Comparison of ENCODE assay signal across 8 cellular contexts in the genomic region with DNA sequence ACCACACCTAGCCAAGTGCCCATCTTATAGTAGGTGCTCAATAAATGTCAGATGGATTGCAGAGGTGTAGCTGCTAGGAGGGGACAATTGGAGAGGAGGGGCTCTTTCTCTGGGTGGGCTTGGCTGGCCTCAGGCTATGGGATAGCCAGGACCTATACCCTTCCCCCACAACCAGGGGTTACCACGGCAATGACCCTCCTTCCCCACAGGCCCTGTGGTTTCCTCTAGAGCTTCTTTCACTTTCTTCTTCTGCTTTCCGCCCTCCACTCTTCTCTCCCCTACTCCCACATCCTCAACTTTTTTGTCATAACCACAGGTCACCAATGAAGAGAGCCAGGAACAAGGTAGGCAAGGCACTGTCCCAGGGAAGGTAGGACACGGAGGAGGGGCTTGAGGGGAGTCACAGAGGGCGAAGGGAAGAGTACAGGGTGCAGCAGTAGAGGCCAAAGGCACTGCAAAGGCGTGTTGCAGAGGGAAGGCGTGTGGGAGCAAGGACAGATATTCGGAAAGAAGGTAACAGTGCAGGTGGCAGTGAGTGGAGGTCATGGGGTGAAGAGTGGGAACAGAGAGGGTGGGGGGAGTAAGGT. TPM values are rescaled to one million over a fixed set of nuclear protein-coding genes. Genes with fewer than 3 reads are reported as not detected.
DNase-seq lines count a peak whose midpoint lies in the region; ATAC-seq and TF ChIP-seq lines count a peak whose summit lies in the region.

No MANE protein-coding gene starts in this region.

- H3K9me3 Mint-ChIP-seq in activated T-cell treated with anti-CD3 and anti-CD28 coated beads, Interleukin-2, amount 50 U/mL, for 24 hours: no peaks in the 10 kb centered on the region
- no peaks in the 10 kb centered on the region for H3K9me3 Mint-ChIP-seq in activated T-helper 17 cell treated with anti-CD3 and anti-CD28 coated beads, Interleukin-2, amount 50 U/mL, for 72 hours

- H3K27ac Mint-ChIP-seq in activated T-cell treated with anti-CD3 and anti-CD28 coated beads, Interleukin-2, amount 50 U/mL, for 24 hours: peak overlapping the region; percentile 86
- peak overlapping the region; percentile 79 for H3K27ac Mint-ChIP-seq in activated T-helper 17 cell treated with anti-CD3 and anti-CD28 coated beads, Interleukin-2, amount 50 U/mL, for 72 hours

- peaks cover 33 to 42% (median 42%) of the 10 kb centered on the region in 4 donors for H3K36me3 ChIP-seq in stomach

- H3K27ac ChIP-seq in stomach (peak overlapping the region in 3 of 5 donors; percentile 12 to 62 (median 24)), dorsolateral prefrontal cortex (no peak overlapping the region)

- H3K4me3 Mint-ChIP-seq in activated T-cell treated with anti-CD3 and anti-CD28 coated beads, Interleukin-2, amount 50 U/mL, for 24 hours: peak overlapping the region; percentile 64
- H3K4me3 Mint-ChIP-seq in activated T-helper 17 cell treated with anti-CD3 and anti-CD28 coated beads, Interleukin-2, amount 50 U/mL, for 72 hours: peak overlapping the region; percentile 93

- ATAC-seq in HG03571 (IDR thresholded peaks at IDR 0.05; ENCODE audit: unreplicated experiment) (peak; percentile 38), GM18873 (IDR thresholded peaks at IDR 0.05; ENCODE audit: low FRiP score, unreplicated experiment) (no peak)
- peak; percentile 45 for ATAC-seq in activated T-helper 17 cell treated with anti-CD3 and anti-CD28 coated beads, Interleukin-2, amount 50 U/mL, for 72 hours (replicated peaks)

- peaks cover 85% of the 10 kb centered on the region for H3K4me1 Mint-ChIP-seq in activated T-cell treated with anti-CD3 and anti-CD28 coated beads, Interleukin-2, amount 50 U/mL, for 24 hours (ENCODE audit: low read depth)
- H3K4me1 Mint-ChIP-seq in activated T-helper 17 cell treated with anti-CD3 and anti-CD28 coated beads, Interleukin-2, amount 50 U/mL, for 72 hours: peaks cover 48% of the 10 kb centered on the region

- intact Hi-C loops in stomach (cut with DNase I; ENCODE audit: low total_unique reads): no loop called here
- intact Hi-C loops in dorsolateral prefrontal cortex (cut with DNase I): loop anchor here in 1 of 2 donors (1.0 kb wide), 1 partner anchor 75 kb away; no protein-coding TSS in a partner anchor

- no peak for TF ChIP-seq POLR2A in stomach (IDR thresholded peaks at IDR 0.05)

- no peaks in the 10 kb centered on the region for H3K9me3 ChIP-seq in stomach

- no peak for TF ChIP-seq EP300 in stomach (IDR thresholded peaks at IDR 0.05)

- no peak for TF ChIP-seq CTCF in stomach (IDR thresholded peaks at IDR 0.05)
- TF ChIP-seq CTCF in dorsolateral prefrontal cortex (IDR thresholded peaks at IDR 0.05 in 54 of 56, conservative IDR thresholded peaks at IDR 0.05 in 2 of 56; ENCODE audit: low read depth in 1 of 56, partially characterized antibody in 56 of 56): no peak

- 44 to 69% (median 62%) methylated on average over 7 of the region's 7 CpGs for WGBS in stomach, 5 donors

- H3K27me3 ChIP-seq in stomach: no peaks in the 10 kb centered on the region
- H3K27me3 ChIP-seq in dorsolateral prefrontal cortex: no peaks in the 10 kb centered on the region

- DNase-seq in activated T-cell treated with anti-CD3 and anti-CD28 coated beads, Interleukin-2, amount 50 U/mL, for 24 hours: peak; percentile 58
- DNase-seq in activated T-cell treated with anti-CD3 and anti-CD28 coated beads, Interleukin-2, amount 50 U/mL, for 1 hour: no peak
- DNase-seq in stomach (no peak), dorsolateral prefrontal cortex (no peak), SW480 (ENCODE audit: low spot score) (no peak)

- H3K4me3 ChIP-seq in stomach: peak overlapping the region in 1 of 4 donors; percentile 10
- peak overlapping the region in 5 of 59 donors; percentile 13 to 34 (median 21) for H3K4me3 ChIP-seq in dorsolateral prefrontal cortex

- H3K36me3 Mint-ChIP-seq in activated T-cell treated with anti-CD3 and anti-CD28 coated beads, Interleukin-2, amount 50 U/mL, for 24 hours (ENCODE audit: low read depth): peaks cover 66% of the 10 kb centered on the region
- peaks cover 59% of the 10 kb centered on the region for H3K36me3 Mint-ChIP-seq in activated T-helper 17 cell treated with anti-CD3 and anti-CD28 coated beads, Interleukin-2, amount 50 U/mL, for 72 hours (ENCODE audit: low read depth)

- no peaks in the 10 kb centered on the region for H3K27me3 Mint-ChIP-seq in activated T-cell treated with anti-CD3 and anti-CD28 coated beads, Interleukin-2, amount 50 U/mL, for 24 hours
- no peaks in the 10 kb centered on the region for H3K27me3 Mint-ChIP-seq in activated T-helper 17 cell treated with anti-CD3 and anti-CD28 coated beads, Interleukin-2, amount 50 U/mL, for 72 hours

- H3K4me1 ChIP-seq in stomach: peaks cover 0 to 42% (median 24%) of the 10 kb centered on the region in 4 donors

RNA-seq across cellular contexts. Expression of a gene that starts 1.9 kb away (rescaled TPM):
- 100 to 1,000 TPM; 183 to 187 TPM for total RNA-seq in activated T-helper 17 cell treated with anti-CD3 and anti-CD28 coated beads, Interleukin-2, amount 50 U/mL, for 72 hours
- 10 to 100 TPM in 1 of 5 donors, 1 to 10 TPM in 2, not detected in 2; 4.6 to 29.5 (median 5.7) TPM for total RNA-seq in stomach
- polyA plus RNA-seq in stomach: 1 to 10 TPM in 2 of 3 donors, under 1 TPM in 1; 0.56 to 3.8 (median 1.7) TPM
- total RNA-seq in dorsolateral prefrontal cortex: 1 to 10 TPM in 98 of 120 experiments, under 1 TPM in 20, not detected in 2; 0.43 to 4.9 (median 1.5) TPM

RNA-seq across cellular contexts. Expression of a gene that starts 23.0 kb away (rescaled TPM):
- total RNA-seq in activated T-helper 17 cell treated with anti-CD3 and anti-CD28 coated beads, Interleukin-2, amount 50 U/mL, for 72 hours: 10 to 100 TPM; 28.5 to 58.3 TPM
- 10 to 100 TPM in 2 of 5 donors, 1 to 10 TPM in 3; 2.0 to 26.5 (median 9.5) TPM for total RNA-seq in stomach
- polyA plus RNA-seq in stomach: 10 to 100 TPM in 1 of 3 donors, 1 to 10 TPM in 2; 4.9 to 37.7 (median 9.6) TPM
- 10 to 100 TPM in 100 of 120 experiments, 1 to 10 TPM in 20; 5.6 to 27.3 (median 13.3) TPM for total RNA-seq in dorsolateral prefrontal cortex

RNA-seq across cellular contexts. Expression of a gene that starts 28.2 kb away (rescaled TPM):
- total RNA-seq in activated T-helper 17 cell treated with anti-CD3 and anti-CD28 coated beads, Interleukin-2, amount 50 U/mL, for 72 hours: 10 to 100 TPM; 29.8 to 43.5 TPM
- 100 to 1,000 TPM in 2 of 5 donors, 10 to 100 TPM in 3; 30.3 to 334 (median 38.9) TPM for total RNA-seq in stomach
- 10 to 100 TPM in 1 of 3 donors, 1 to 10 TPM in 2; 4.6 to 52.6 (median 5.7) TPM for polyA plus RNA-seq in stomach
- total RNA-seq in dorsolateral prefrontal cortex: 10 to 100 TPM; 28.2 to 90.7 (median 62.4) TPM

RNA-seq across cellular contexts. Expression of a gene that starts 28.4 kb away (rescaled TPM):
- 10 to 100 TPM; 41.8 to 42.3 TPM for total RNA-seq in activated T-helper 17 cell treated with anti-CD3 and anti-CD28 coated beads, Interleukin-2, amount 50 U/mL, for 72 hours
- total RNA-seq in stomach (10 to 100 TPM in 3 of 5 donors, 1 to 10 TPM in 2; 4.1 to 37.5 (median 10.3) TPM), dorsolateral prefrontal cortex (10 to 100 TPM; 29.1 to 79.4 (median 48.6) TPM)
- 1 to 10 TPM; 4.0 to 4.9 (median 4.1) TPM for polyA plus RNA-seq in stomach

RNA-seq across cellular contexts. Expression of a gene that starts 59.1 kb away (rescaled TPM):
- 10 to 100 TPM; 80.1 to 92.1 TPM for total RNA-seq in activated T-helper 17 cell treated with anti-CD3 and anti-CD28 coated beads, Interleukin-2, amount 50 U/mL, for 72 hours
- total RNA-seq in stomach: 10 to 100 TPM in 1 of 5 donors, 1 to 10 TPM in 4; 3.3 to 43.2 (median 6.6) TPM
- 10 to 100 TPM in 1 of 3 donors, under 1 TPM in 2; 0.15 to 13.1 (median 0.75) TPM for polyA plus RNA-seq in stomach
- 1 to 10 TPM in 3 of 120 experiments, under 1 TPM in 60, not detected in 57; 0.07 to 1.8 (median 0.25) TPM for total RNA-seq in dorsolateral prefrontal cortex

Comparison
In these comparisons a context has a peak if more than half of its experiments do, and no peak if none do; other contexts are left out.
1. H3K27ac ChIP-seq: peak in stomach (3 of 5); none in dorsolateral prefrontal cortex (0 of 59).
2. RNA of a gene that starts 1.9 kb away (total RNA-seq): 183 to 187 TPM in activated T-helper 17 cell treated with anti-CD3 and anti-CD28 coated beads, Interleukin-2, amount 50 U/mL, for 72 hours; 4.6 to 29.5 TPM in stomach and 0.43 to 4.9 TPM in dorsolateral prefrontal cortex; every median in the first group is over 4 times any median in the second.